ENCODE assay signal across 2 cellular contexts in the genomic region with DNA sequence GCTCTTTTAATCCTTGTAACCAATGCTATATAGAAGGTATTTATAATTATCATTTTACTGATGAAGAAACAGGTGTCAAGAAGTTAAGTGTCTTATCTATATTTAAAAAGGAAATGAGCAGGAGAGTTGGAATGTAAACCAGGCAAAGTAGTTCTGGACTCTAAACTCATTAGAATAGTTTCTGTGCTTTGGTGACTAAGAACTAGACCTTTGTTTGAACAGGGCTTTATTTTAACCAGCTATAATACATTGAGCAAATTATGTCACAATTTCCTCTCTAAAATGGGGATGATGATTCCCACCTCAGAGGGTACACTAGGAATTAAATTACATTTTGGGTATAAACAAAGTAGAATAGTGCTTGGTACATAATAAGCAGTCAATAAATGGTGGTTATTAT.
TF ChIP-seq lines count a peak whose summit lies in the region.

No MANE protein-coding gene starts in this region.

TF ChIP-seq in IMR-90, 13 proteins besides CTCF, POLR2A, EP300 and RAD21 (continued from another document):
- TF ChIP-seq SMC3 (IDR thresholded peaks at IDR 0.05; ENCODE audit: low read depth, low read length) (no peak), CEBPB (IDR thresholded peaks at IDR 0.05; ENCODE audit: low read depth, low read length) (peak; percentile 59; the same call in 1 of the 2 replicates), RCOR1 (IDR thresholded peaks at IDR 0.05; ENCODE audit: insufficient replicate concordance, low read length) (no peak)

TF ChIP-seq in liver, 16 proteins besides CTCF, POLR2A, EP300 and RAD21 (continued from another document):
- no peak for TF ChIP-seq EGR1 (IDR thresholded peaks at IDR 0.05; ENCODE audit: low read depth in 2 of 2)
- TF ChIP-seq, protein P1, sequence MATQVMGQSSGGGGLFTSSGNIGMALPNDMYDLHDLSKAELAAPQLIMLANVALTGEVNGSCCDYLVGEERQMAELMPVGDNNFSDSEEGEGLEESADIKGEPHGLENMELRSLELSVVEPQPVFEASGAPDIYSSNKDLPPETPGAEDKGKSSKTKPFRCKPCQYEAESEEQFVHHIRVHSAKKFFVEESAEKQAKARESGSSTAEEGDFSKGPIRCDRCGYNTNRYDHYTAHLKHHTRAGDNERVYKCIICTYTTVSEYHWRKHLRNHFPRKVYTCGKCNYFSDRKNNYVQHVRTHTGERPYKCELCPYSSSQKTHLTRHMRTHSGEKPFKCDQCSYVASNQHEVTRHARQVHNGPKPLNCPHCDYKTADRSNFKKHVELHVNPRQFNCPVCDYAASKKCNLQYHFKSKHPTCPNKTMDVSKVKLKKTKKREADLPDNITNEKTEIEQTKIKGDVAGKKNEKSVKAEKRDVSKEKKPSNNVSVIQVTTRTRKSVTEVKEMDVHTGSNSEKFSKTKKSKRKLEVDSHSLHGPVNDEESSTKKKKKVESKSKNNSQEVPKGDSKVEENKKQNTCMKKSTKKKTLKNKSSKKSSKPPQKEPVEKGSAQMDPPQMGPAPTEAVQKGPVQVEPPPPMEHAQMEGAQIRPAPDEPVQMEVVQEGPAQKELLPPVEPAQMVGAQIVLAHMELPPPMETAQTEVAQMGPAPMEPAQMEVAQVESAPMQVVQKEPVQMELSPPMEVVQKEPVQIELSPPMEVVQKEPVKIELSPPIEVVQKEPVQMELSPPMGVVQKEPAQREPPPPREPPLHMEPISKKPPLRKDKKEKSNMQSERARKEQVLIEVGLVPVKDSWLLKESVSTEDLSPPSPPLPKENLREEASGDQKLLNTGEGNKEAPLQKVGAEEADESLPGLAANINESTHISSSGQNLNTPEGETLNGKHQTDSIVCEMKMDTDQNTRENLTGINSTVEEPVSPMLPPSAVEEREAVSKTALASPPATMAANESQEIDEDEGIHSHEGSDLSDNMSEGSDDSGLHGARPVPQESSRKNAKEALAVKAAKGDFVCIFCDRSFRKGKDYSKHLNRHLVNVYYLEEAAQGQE (IDR thresholded peaks at IDR 0.05), result no peak
- no peak for TF ChIP-seq RXRA (IDR thresholded peaks at IDR 0.05)
- TF ChIP-seq, protein P2, sequence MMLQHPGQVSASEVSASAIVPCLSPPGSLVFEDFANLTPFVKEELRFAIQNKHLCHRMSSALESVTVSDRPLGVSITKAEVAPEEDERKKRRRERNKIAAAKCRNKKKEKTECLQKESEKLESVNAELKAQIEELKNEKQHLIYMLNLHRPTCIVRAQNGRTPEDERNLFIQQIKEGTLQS (IDR thresholded peaks at IDR 0.05), result no peak
- TF ChIP-seq FOXA2 (IDR thresholded peaks at IDR 0.05), result peak; percentile 40
- TF ChIP-seq SP1 (IDR thresholded peaks at IDR 0.05), result peak; percentile 47
- no peak for TF ChIP-seq NR2F2 (IDR thresholded peaks at IDR 0.05)
- no peak for TF ChIP-seq HNF4G (IDR thresholded peaks at IDR 0.05)
